8 cellular contexts compared by ENCODE assay signal in genomic region chr10:72009430-72010081, GRCh38. TPM values are rescaled to one million over a fixed set of nuclear protein-coding genes. Genes with fewer than 3 reads are reported as not detected.
A peak's percentile ranks its signal among the peaks of the same experiment; 100 is the strongest.
DNase-seq lines count a peak whose midpoint lies in the region; ATAC-seq and TF ChIP-seq lines count a peak whose summit lies in the region.

No MANE protein-coding gene starts in this region.

- 1 to 2% methylated on average over 12 of the region's 12 CpGs for WGBS in GM23248 (ENCODE audit: low coverage in 1 of 2, low lambda C conversion rate in 2 of 2, missing lambda C conversion rate in 2 of 2), 2 experiments
- 38% methylated on average over 12 of the region's 12 CpGs for WGBS in hepatocyte (ENCODE audit: low lambda C conversion rate, missing lambda C conversion rate)

- H3K79me2 ChIP-seq in GM23248 (ENCODE audit: insufficient read depth), result peaks cover 61% of the 10 kb centered on the region
- H3K79me2 ChIP-seq in hepatocyte, result peaks cover 5% of the 10 kb centered on the region
- H3K79me2 ChIP-seq in MM.1S (ENCODE audit: low read length), result no peaks in the 10 kb centered on the region

- no peaks in the 10 kb centered on the region for H3K27me3 ChIP-seq in GM23248 (replicated peaks; ENCODE audit: insufficient read depth)
- no peaks in the 10 kb centered on the region for H3K27me3 ChIP-seq in hepatocyte
- no peaks in the 10 kb centered on the region for H3K27me3 ChIP-seq in MM.1S (replicated peaks; ENCODE audit: insufficient read depth, low read length)

- H2AFZ ChIP-seq in GM23248 (peak overlapping the region; percentile 12), hepatocyte (no peak overlapping the region), MM.1S (ENCODE audit: low read length) (no peak overlapping the region)

- H3K9me2 ChIP-seq in GM23248 (ENCODE audit: insufficient read depth) (no peaks in the 10 kb centered on the region), hepatocyte (replicated peaks; ENCODE audit: insufficient read depth) (no peaks in the 10 kb centered on the region), MM.1S (replicated peaks; ENCODE audit: insufficient read depth, low read length) (no peaks in the 10 kb centered on the region)

- TF ChIP-seq CTCF in hepatocyte (IDR thresholded peaks at IDR 0.05; ENCODE audit: poor library complexity) (no peak), retinal pigment epithelial cell (conservative IDR thresholded peaks at IDR 0.05; ENCODE audit: low read depth, low read length) (no peak), GM13976 (IDR thresholded peaks at IDR 0.05; ENCODE audit: borderline replicate concordance, control extremely low read depth, extremely low read depth, insufficient read depth, missing control alignments) (no peak), MM.1S (IDR thresholded peaks at IDR 0.05; ENCODE audit: low read length) (no peak)

- H4K20me1 ChIP-seq in GM23248 (ENCODE audit: insufficient read depth) (no peaks in the 10 kb centered on the region), hepatocyte (ENCODE audit: insufficient read depth, poor library complexity, severe bottlenecking) (no peaks in the 10 kb centered on the region), MM.1S (ENCODE audit: insufficient read depth, low read length) (no peaks in the 10 kb centered on the region)

- peak overlapping the region; percentile 96 for H3K27ac ChIP-seq in GM23248
- H3K27ac ChIP-seq in hepatocyte, result peak overlapping the region; percentile 84
- H3K27ac ChIP-seq in MM.1S (ENCODE audit: low read length), result no peak overlapping the region

- H3K4me2 ChIP-seq in GM23248 (ENCODE audit: unreplicated experiment) (peak overlapping the region; percentile 63), hepatocyte (peak overlapping the region; percentile 20), MM.1S (ENCODE audit: low read depth, low read length) (no peak overlapping the region)

- H3K9ac ChIP-seq in GM23248, result peak overlapping the region; percentile 76
- no peak overlapping the region for H3K9ac ChIP-seq in MM.1S (ENCODE audit: low read length)

- H3K36me3 ChIP-seq in GM23248 (ENCODE audit: low read depth), result peaks cover 12% of the 10 kb centered on the region
- no peaks in the 10 kb centered on the region for H3K36me3 ChIP-seq in hepatocyte (replicated peaks; ENCODE audit: insufficient read depth, low read depth)
- no peaks in the 10 kb centered on the region for H3K36me3 ChIP-seq in MM.1S (replicated peaks; ENCODE audit: insufficient read depth, low read length)

- no peaks in the 10 kb centered on the region for H3K36me3 Mint-ChIP-seq in activated T-cell treated with anti-CD3 and anti-CD28 coated beads, Interleukin-2, amount 50 U/mL, for 24 hours (ENCODE audit: low read depth)

- ATAC-seq in HG03039 (IDR thresholded peaks at IDR 0.05; ENCODE audit: unreplicated experiment), result no peak

- H3F3A ChIP-seq in GM23248 (ENCODE audit: insufficient read depth) (peaks cover 23% of the 10 kb centered on the region), MM.1S (ENCODE audit: insufficient read depth, low read length) (no peaks in the 10 kb centered on the region)

- H3K27me3 Mint-ChIP-seq in activated T-cell treated with anti-CD3 and anti-CD28 coated beads, Interleukin-2, amount 50 U/mL, for 24 hours, result no peaks in the 10 kb centered on the region

- no peak overlapping the region; the same call in 1 of the 2 replicates for H3K4me3 ChIP-seq in GM23248
- no peak overlapping the region for H3K4me3 ChIP-seq in hepatocyte
- no peak overlapping the region for H3K4me3 ChIP-seq in retinal pigment epithelial cell (ENCODE audit: low read length)
- H3K4me3 ChIP-seq in MM.1S (ENCODE audit: low read length), result no peak overlapping the region

- H3K4me1 Mint-ChIP-seq in activated T-cell treated with anti-CD3 and anti-CD28 coated beads, Interleukin-2, amount 50 U/mL, for 24 hours (ENCODE audit: low read depth), result no peaks in the 10 kb centered on the region

- peak; percentile 96 for DNase-seq in GM23248
- DNase-seq in astrocyte of the hippocampus (ENCODE audit: low read depth, low spot score), result peak; percentile 96
- DNase-seq in hepatocyte (ENCODE audit: low spot score), result peak; percentile 90
- DNase-seq in retinal pigment epithelial cell (ENCODE audit: low read depth), result peak; percentile 88
- no peak for DNase-seq in activated T-cell treated with anti-CD3 and anti-CD28 coated beads, Interleukin-2, amount 50 U/mL, for 24 hours
- DNase-seq in GM13976 (ENCODE audit: low spot score), result no peak
- no peak for DNase-seq in MM.1S

- H3K4me3 Mint-ChIP-seq in activated T-cell treated with anti-CD3 and anti-CD28 coated beads, Interleukin-2, amount 50 U/mL, for 24 hours, result no peak overlapping the region

- H3K27ac Mint-ChIP-seq in activated T-cell treated with anti-CD3 and anti-CD28 coated beads, Interleukin-2, amount 50 U/mL, for 24 hours, result no peak overlapping the region

- no peaks in the 10 kb centered on the region for H3K9me3 Mint-ChIP-seq in activated T-cell treated with anti-CD3 and anti-CD28 coated beads, Interleukin-2, amount 50 U/mL, for 24 hours

- H3K4me1 ChIP-seq in GM23248 (ENCODE audit: insufficient read depth), result peaks cover 25% of the 10 kb centered on the region
- peaks cover 19% of the 10 kb centered on the region for H3K4me1 ChIP-seq in hepatocyte (ENCODE audit: insufficient read depth)
- H3K4me1 ChIP-seq in MM.1S (ENCODE audit: low read length), result no peaks in the 10 kb centered on the region

- in situ Hi-C loops in GM23248 (cut with MboI), result no loop called here
- in situ Hi-C loops in GM13976 (cut with MboI; ENCODE audit: low sequenced_read_pairs, unreplicated experiment), result no loop called here

- H3K9me3 ChIP-seq in GM23248 (ENCODE audit: low read depth), result no peaks in the 10 kb centered on the region
- no peaks in the 10 kb centered on the region for H3K9me3 ChIP-seq in hepatocyte (ENCODE audit: low read depth)
- H3K9me3 ChIP-seq in MM.1S (replicated peaks; ENCODE audit: insufficient read depth, low read length), result no peaks in the 10 kb centered on the region

RNA-seq across cellular contexts. Expression of gene CHST3, which starts 45.4 kb away (rescaled TPM):
- total RNA-seq in GM23248 (2014; rRNA removed; shearing (Covaris generic)), result 42.2 and 43.3 TPM in 2 replicates
- polyA plus RNA-seq in GM23248 (2016; fragmentation: Nextera tagmentation; extraction: Ambion mirVana) (10.4 and 10.7 TPM in 2 replicates), hepatocyte (6.1 and 6.8 TPM in 2 replicates)
- total RNA-seq in hepatocyte, result 13.0 and 14.1 TPM in 2 replicates

Comparison
In these comparisons a context has a peak if more than half of its experiments do, and no peak if none do; other contexts are left out.
1. DNase-seq: peak in GM23248 (single experiment), astrocyte of the hippocampus (single experiment), hepatocyte (single experiment) and retinal pigment epithelial cell (single experiment); none in activated T-cell treated with anti-CD3 and anti-CD28 coated beads, Interleukin-2, amount 50 U/mL, for 24 hours (single experiment), GM13976 (single experiment) and MM.1S (single experiment).